9 cellular contexts compared by ENCODE assay signal in genomic region chr16:81181013-81181720, GRCh38. TPM values are rescaled to one million over a fixed set of nuclear protein-coding genes. Genes with fewer than 3 reads are reported as not detected.
DNase-seq lines count a peak whose midpoint lies in the region; ATAC-seq and TF ChIP-seq lines count a peak whose summit lies in the region.
"Had no signal": no experiment of that assay in that cellular context is flagged by ENCODE, and none has a peak within 500 bp of the region (broad histone marks: within the 10 kb centered on the region; RNA-seq: fewer than 3 reads in every experiment).

No MANE protein-coding gene starts in this region.

- H3K36me3 ChIP-seq in upper lobe of right lung = no peaks in the 10 kb centered on the region

- no peaks in the 10 kb centered on the region for H3K27me3 Mint-ChIP-seq in chondrocyte (ENCODE audit: low read depth)

- no peaks in the 10 kb centered on the region for H3K36me3 Mint-ChIP-seq in chondrocyte (ENCODE audit: low read depth)

- peak overlapping the region; percentile 23 for H3K4me3 ChIP-seq in upper lobe of right lung

- H3K9me3 ChIP-seq in upper lobe of right lung = no peaks in the 10 kb centered on the region

- peak overlapping the region; percentile 22 for H3K4me3 Mint-ChIP-seq in chondrocyte (ENCODE audit: unreplicated experiment)
- H3K4me3 Mint-ChIP-seq: dendritic cell treated with granulocyte-macrophage colony-stimulating factor and Interleukin-4, amounts not matched to agents 40 ng/mL and 50 ng/mL, for 4 days had no signal

- DNase-seq in COLO668 (lab: John Stamatoyannopoulos, UW; ENCODE audit: unreplicated experiment) (peak; percentile 74), NCI-H1436 (lab: John Stamatoyannopoulos, UW) (peak; percentile 88), chondrocyte (ENCODE audit: low spot score) (no peak), upper lobe of right lung (peak; percentile 69), AML-193 (lab: John Stamatoyannopoulos, UW) (no peak)

- H3K4me1 Mint-ChIP-seq in chondrocyte (ENCODE audit: low read depth) = peaks cover 15% of the 10 kb centered on the region

- H3K4me1 ChIP-seq in upper lobe of right lung = no peaks in the 10 kb centered on the region

- TF ChIP-seq CTCF in chondrocyte (IDR thresholded peaks at IDR 0.05) (no peak), upper lobe of right lung (IDR thresholded peaks at IDR 0.05) (no peak)

- intact Hi-C loops in upper lobe of right lung (cut with DNase I) = no loop called here

- peak; percentile 84 for ATAC-seq in upper lobe of right lung
- ATAC-seq in HG02981 (IDR thresholded peaks at IDR 0.05; ENCODE audit: unreplicated experiment) = no peak
- no peak for ATAC-seq in GM21526 (IDR thresholded peaks at IDR 0.05; ENCODE audit: low FRiP score, unreplicated experiment)

- H3K27me3 ChIP-seq in layer of hippocampus (ENCODE audit: control insufficient read depth, insufficient read depth, low read length) = no peaks in the 10 kb centered on the region
- H3K27me3 ChIP-seq in upper lobe of right lung = no peaks in the 10 kb centered on the region

- H3K27ac Mint-ChIP-seq in chondrocyte (ENCODE audit: unreplicated experiment) = peak overlapping the region; percentile 92
- H3K27ac Mint-ChIP-seq: dendritic cell treated with granulocyte-macrophage colony-stimulating factor and Interleukin-4, amounts not matched to agents 40 ng/mL and 50 ng/mL, for 4 days had no signal

- H3K27ac ChIP-seq in layer of hippocampus (ENCODE audit: low read depth, low read length) (peak overlapping the region; percentile 42), upper lobe of right lung (peak overlapping the region; percentile 70)

- H3K9me3 Mint-ChIP-seq in chondrocyte (ENCODE audit: low read depth) = no peaks in the 10 kb centered on the region
- H3K9me3 Mint-ChIP-seq: dendritic cell treated with granulocyte-macrophage colony-stimulating factor and Interleukin-4, amounts not matched to agents 40 ng/mL and 50 ng/mL, for 4 days had no signal

RNA-seq across cellular contexts. Expression of gene BCO1, which starts 57.3 kb away (rescaled TPM):
- total RNA-seq in chondrocyte = not detected in 3 replicates
- 0.75 TPM for total RNA-seq in upper lobe of right lung

Comparison
In these comparisons a context has a peak if more than half of its experiments do, and no peak if none do; other contexts are left out.
1. DNase-seq: peak in COLO668 (single experiment), NCI-H1436 (single experiment) and upper lobe of right lung (single experiment); none in chondrocyte (single experiment) and AML-193 (0 of 2).